11 cellular contexts compared by ENCODE assay signal in the genomic region with DNA sequence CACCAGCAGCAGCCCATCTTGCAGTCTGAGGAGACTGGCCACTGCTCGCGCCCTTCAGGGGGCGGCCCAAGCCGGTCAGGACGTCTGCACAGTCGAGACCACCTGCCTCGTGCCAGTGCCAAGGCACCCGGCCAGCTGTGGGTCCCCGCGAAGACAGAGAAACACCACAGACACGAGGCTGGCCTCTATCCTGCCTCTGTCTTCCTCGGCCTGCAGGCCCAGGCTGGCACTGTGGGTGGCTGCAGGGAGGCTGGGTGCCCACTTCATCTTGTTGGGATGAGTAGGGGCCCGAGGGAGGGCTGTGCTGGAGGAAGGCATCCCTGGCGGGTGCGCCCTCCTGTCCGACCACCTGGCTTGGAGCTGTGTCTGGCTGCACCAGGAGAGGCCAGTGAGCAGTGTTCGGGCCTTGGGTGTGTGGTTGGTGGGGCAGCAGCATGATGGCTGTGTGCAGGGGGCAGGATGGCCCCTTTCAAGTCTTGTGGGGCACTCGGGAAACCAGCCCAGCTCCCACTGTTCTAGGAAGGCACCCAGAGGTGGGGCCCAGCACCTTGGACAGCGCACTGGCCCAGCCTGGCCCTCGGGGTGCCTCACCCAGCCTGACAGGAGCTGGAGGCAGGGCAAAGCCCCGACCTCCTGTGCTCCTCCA. TPM values are rescaled to one million over a fixed set of nuclear protein-coding genes. Genes with fewer than 3 reads are reported as not detected.
DNase-seq lines count a peak whose midpoint lies in the region; ATAC-seq and TF ChIP-seq lines count a peak whose summit lies in the region.
"Had no signal": no experiment of that assay in that cellular context is flagged by ENCODE, and none has a peak within 500 bp of the region (broad histone marks: within the 10 kb centered on the region; RNA-seq: fewer than 3 reads in every experiment).

No MANE protein-coding gene starts in this region.

- intact Hi-C loops in activated T-helper 2 cell treated with anti-CD3 and anti-CD28 coated beads, Interferon-gamma antibody, Interleukin-2, Interleukin-4, amounts not matched to agents 10 μg/mL and 5 μg/mL and 100 μg/mL, durations not matched to agents 14 hours and 24 hours and 36 hours (cut with micrococcal nuclease) = no loop called here

- no peak overlapping the region for H3K4me3 Mint-ChIP-seq in activated T-helper 2 cell treated with anti-CD3 and anti-CD28 coated beads, Interferon-gamma antibody, Interleukin-2, Interleukin-4, amounts not matched to agents 10 μg/mL and 5 μg/mL and 100 μg/mL, durations not matched to agents 14 hours and 24 hours and 36 hours (ENCODE audit: low read depth)
- H3K4me3 Mint-ChIP-seq: memory B cell had no signal

- no peaks in the 10 kb centered on the region for H3K4me1 ChIP-seq in liver (ENCODE audit: control insufficient read depth in 4 of 4, insufficient read depth in 4 of 4, low read length in 3 of 4)

- no peak for TF ChIP-seq RAD21 in liver (IDR thresholded peaks at IDR 0.05)

- H3K27ac Mint-ChIP-seq in activated T-helper 2 cell treated with anti-CD3 and anti-CD28 coated beads, Interferon-gamma antibody, Interleukin-2, Interleukin-4, amounts not matched to agents 10 μg/mL and 5 μg/mL and 100 μg/mL, durations not matched to agents 14 hours and 24 hours and 36 hours = no peak overlapping the region
- H3K27ac Mint-ChIP-seq: memory B cell had no signal

- H3K4me3 ChIP-seq in liver (ENCODE audit: low read depth in 1 of 3, low read length in 3 of 3) = no peak overlapping the region
- H3K4me3 ChIP-seq: skin epidermis had no signal

- no peak overlapping the region for H3K9ac ChIP-seq in liver (ENCODE audit: low read depth in 1 of 2, low read length in 2 of 2)

- DNase-seq in CD1c-positive myeloid dendritic cell (ENCODE audit: extremely low spot score) (peak; percentile 18), HuH-7.5 (ENCODE audit: low spot score) (peak; percentile 70), DMS53 treated with DMSO at 0.1 percent for 48 hours (lab: John Stamatoyannopoulos, UW; ENCODE audit: unreplicated experiment) (no peak)
- DNase-seq in activated T-helper 2 cell treated with anti-CD3 and anti-CD28 coated beads, Interferon-gamma antibody, Interleukin-2, Interleukin-4, amounts not matched to agents 10 μg/mL and 5 μg/mL and 100 μg/mL, durations not matched to agents 14 hours and 24 hours and 36 hours (ENCODE audit: low spot score) = peak; percentile 26
- DNase-seq: NCI-H69 had no signal

- H3K36me3 ChIP-seq in liver (ENCODE audit: control insufficient read depth in 4 of 4, insufficient read depth in 3 of 4, low read depth in 1 of 4, low read length in 3 of 4) = no peaks in the 10 kb centered on the region

- no peak overlapping the region for H3K27ac ChIP-seq in liver (ENCODE audit: low read depth in 1 of 2, low read length in 2 of 2)
- H3K27ac ChIP-seq: skin epidermis had no signal

- peaks cover 5% of the 10 kb centered on the region for H3K36me3 Mint-ChIP-seq in activated T-helper 2 cell treated with anti-CD3 and anti-CD28 coated beads, Interferon-gamma antibody, Interleukin-2, Interleukin-4, amounts not matched to agents 10 μg/mL and 5 μg/mL and 100 μg/mL, durations not matched to agents 14 hours and 24 hours and 36 hours (ENCODE audit: low read depth)
- H3K36me3 Mint-ChIP-seq: memory B cell had no signal

- H3K9me3 ChIP-seq in liver (ENCODE audit: control insufficient read depth in 4 of 4, low read length in 3 of 4) = no peaks in the 10 kb centered on the region

- H3K4me1 Mint-ChIP-seq in activated T-helper 2 cell treated with anti-CD3 and anti-CD28 coated beads, Interferon-gamma antibody, Interleukin-2, Interleukin-4, amounts not matched to agents 10 μg/mL and 5 μg/mL and 100 μg/mL, durations not matched to agents 14 hours and 24 hours and 36 hours (ENCODE audit: low read depth) = no peaks in the 10 kb centered on the region
- H3K4me1 Mint-ChIP-seq: memory B cell had no signal

- H3K9me3 Mint-ChIP-seq in activated T-helper 2 cell treated with anti-CD3 and anti-CD28 coated beads, Interferon-gamma antibody, Interleukin-2, Interleukin-4, amounts not matched to agents 10 μg/mL and 5 μg/mL and 100 μg/mL, durations not matched to agents 14 hours and 24 hours and 36 hours = no peaks in the 10 kb centered on the region
- H3K9me3 Mint-ChIP-seq: memory B cell had no signal

- H3K27me3 Mint-ChIP-seq in activated T-helper 2 cell treated with anti-CD3 and anti-CD28 coated beads, Interferon-gamma antibody, Interleukin-2, Interleukin-4, amounts not matched to agents 10 μg/mL and 5 μg/mL and 100 μg/mL, durations not matched to agents 14 hours and 24 hours and 36 hours (ENCODE audit: low read depth) = peaks cover 5% of the 10 kb centered on the region

- 75% methylated on average over 21 of the region's 21 CpGs for WGBS in liver

- no peak for TF ChIP-seq CTCF in liver (IDR thresholded peaks at IDR 0.05; ENCODE audit: low read depth, low read length, missing input control)

- ATAC-seq in HG03280 (IDR thresholded peaks at IDR 0.05; ENCODE audit: unreplicated experiment) = no peak
- ATAC-seq in GM19035 (IDR thresholded peaks at IDR 0.05; ENCODE audit: unreplicated experiment) = no peak
- ATAC-seq in GM18867 (IDR thresholded peaks at IDR 0.05; ENCODE audit: unreplicated experiment) = no peak

- peaks cover 0 to 5% (median 0%) of the 10 kb centered on the region in 4 donors for H3K27me3 ChIP-seq in liver (ENCODE audit: control insufficient read depth in 4 of 4, insufficient read depth in 4 of 4, low read length in 3 of 4)

TF ChIP-seq in liver, 16 proteins besides CTCF, POLR2A, EP300 and RAD21:
- TF ChIP-seq HNF4A (conservative IDR thresholded peaks at IDR 0.05) = no peak
- TF ChIP-seq, protein P1, sequence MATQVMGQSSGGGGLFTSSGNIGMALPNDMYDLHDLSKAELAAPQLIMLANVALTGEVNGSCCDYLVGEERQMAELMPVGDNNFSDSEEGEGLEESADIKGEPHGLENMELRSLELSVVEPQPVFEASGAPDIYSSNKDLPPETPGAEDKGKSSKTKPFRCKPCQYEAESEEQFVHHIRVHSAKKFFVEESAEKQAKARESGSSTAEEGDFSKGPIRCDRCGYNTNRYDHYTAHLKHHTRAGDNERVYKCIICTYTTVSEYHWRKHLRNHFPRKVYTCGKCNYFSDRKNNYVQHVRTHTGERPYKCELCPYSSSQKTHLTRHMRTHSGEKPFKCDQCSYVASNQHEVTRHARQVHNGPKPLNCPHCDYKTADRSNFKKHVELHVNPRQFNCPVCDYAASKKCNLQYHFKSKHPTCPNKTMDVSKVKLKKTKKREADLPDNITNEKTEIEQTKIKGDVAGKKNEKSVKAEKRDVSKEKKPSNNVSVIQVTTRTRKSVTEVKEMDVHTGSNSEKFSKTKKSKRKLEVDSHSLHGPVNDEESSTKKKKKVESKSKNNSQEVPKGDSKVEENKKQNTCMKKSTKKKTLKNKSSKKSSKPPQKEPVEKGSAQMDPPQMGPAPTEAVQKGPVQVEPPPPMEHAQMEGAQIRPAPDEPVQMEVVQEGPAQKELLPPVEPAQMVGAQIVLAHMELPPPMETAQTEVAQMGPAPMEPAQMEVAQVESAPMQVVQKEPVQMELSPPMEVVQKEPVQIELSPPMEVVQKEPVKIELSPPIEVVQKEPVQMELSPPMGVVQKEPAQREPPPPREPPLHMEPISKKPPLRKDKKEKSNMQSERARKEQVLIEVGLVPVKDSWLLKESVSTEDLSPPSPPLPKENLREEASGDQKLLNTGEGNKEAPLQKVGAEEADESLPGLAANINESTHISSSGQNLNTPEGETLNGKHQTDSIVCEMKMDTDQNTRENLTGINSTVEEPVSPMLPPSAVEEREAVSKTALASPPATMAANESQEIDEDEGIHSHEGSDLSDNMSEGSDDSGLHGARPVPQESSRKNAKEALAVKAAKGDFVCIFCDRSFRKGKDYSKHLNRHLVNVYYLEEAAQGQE (IDR thresholded peaks at IDR 0.05) = peak; percentile 97

RNA-seq across cellular contexts. Expression of a gene that starts 7.3 kb away (rescaled TPM):
- 16.5 and 17.9 TPM in 2 replicates for total RNA-seq in activated T-helper 2 cell treated with anti-CD3 and anti-CD28 coated beads, Interferon-gamma antibody, Interleukin-2, Interleukin-4, amounts not matched to agents 10 μg/mL and 5 μg/mL and 100 μg/mL, durations not matched to agents 14 hours and 24 hours and 36 hours
- total RNA-seq in liver = 1 to 10 TPM in 1 of 2 donors, under 1 TPM in 1; 0.23 to 2.2 TPM
- under 1 TPM; 0.19 to 0.28 TPM for polyA plus RNA-seq in liver
